In the genomic region with DNA sequence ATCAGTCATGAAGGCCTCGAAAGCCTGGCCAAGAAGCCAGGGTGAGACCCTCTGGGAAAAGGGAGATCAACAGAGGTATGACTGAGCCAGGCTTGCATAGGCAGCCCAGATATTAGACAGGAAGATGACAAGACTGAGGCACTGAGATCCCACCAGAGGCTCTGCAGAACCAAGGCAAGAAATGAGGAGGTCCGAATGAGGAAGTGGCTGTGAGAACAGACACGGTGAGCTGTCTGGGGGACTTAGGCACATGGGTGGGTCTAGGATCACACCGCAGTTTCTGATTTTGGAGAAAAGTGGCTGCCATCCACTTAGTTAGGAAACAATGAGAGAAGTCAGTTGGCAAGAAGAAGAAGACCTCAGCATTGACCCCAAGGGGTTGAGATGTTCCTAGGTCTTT, we compare ENCODE assay signal across 28 cellular contexts. TPM values are rescaled to one million over a fixed set of nuclear protein-coding genes. Genes with fewer than 3 reads are reported as not detected.
"Had no signal": no experiment of that assay in that cellular context is flagged by ENCODE, and none has a peak within 500 bp of the region (broad histone marks: within the 10 kb centered on the region; RNA-seq: fewer than 3 reads in every experiment).

No MANE protein-coding gene starts in this region.

- DNase-seq: activated CD4-positive, alpha-beta memory T cell treated with anti-CD3 and anti-CD28 coated beads, Interleukin-2, amount 10 ng/mL, durations not matched to agents 7 days and 5 days; activated CD4-positive, alpha-beta T cell treated with anti-CD3 and anti-CD28 coated beads, Interleukin-2, amount 10 ng/mL, durations not matched to agents 7 days and 5 days; activated CD4-positive, CD25-positive, alpha-beta regulatory T cell; activated naive CD4-positive, alpha-beta T cell treated with anti-CD3 and anti-CD28 coated beads, Interleukin-2, amount 50 U/mL, for 16 hours; activated naive CD8-positive, alpha-beta T cell treated with anti-CD3 and anti-CD28 coated beads, Interleukin-2, amount 10 ng/mL, durations not matched to agents 7 days and 5 days; activated T-cell treated with anti-CD3 and anti-CD28 coated beads for 4 hours; activated T-cell treated with anti-CD3 and anti-CD28 coated beads, Interleukin-2, amount 50 U/mL, for 48 hours; adrenal gland; anterior cingulate cortex; cerebellar nuclear complex; MG63; NCI-H1092; NCI-H1417 treated with DMSO at 0.1 percent for 48 hours; NCI-H1694; NCI-H2029; NCI-H345; NCI-H510A; NCI-H526 treated with DMSO at 0.1 percent for 48 hours; NCI-H82; Peyer's patch; Right ventricle myocardium superior; SJCRH30; SK-N-SH; T-helper 2 cell; T1000 had no signal

- H3K4me1 Mint-ChIP-seq: activated CD4-positive, alpha-beta memory T cell treated with anti-CD3 and anti-CD28 coated beads, Interleukin-2, amount 10 ng/mL, durations not matched to agents 7 days and 5 days had no signal

- H3K9ac ChIP-seq: SK-N-SH had no signal

- H3K36me3 Mint-ChIP-seq: activated naive CD8-positive, alpha-beta T cell treated with anti-CD3 and anti-CD28 coated beads, Interleukin-2, amount 10 ng/mL, durations not matched to agents 7 days and 5 days had no signal

- H3K4me3 ChIP-seq: adrenal gland, MG63, Peyer's patch, SJCRH30 had no signal

- H3K27ac ChIP-seq: adrenal gland, Peyer's patch, RWPE1, SJCRH30, VCaP had no signal

- H3K27me3 ChIP-seq: adrenal gland, MG63, Peyer's patch, SJCRH30 had no signal

- H3K4me1 ChIP-seq: adrenal gland, Peyer's patch, SJCRH30 had no signal

- H3K27me3 Mint-ChIP-seq: activated CD4-positive, alpha-beta memory T cell treated with anti-CD3 and anti-CD28 coated beads, Interleukin-2, amount 10 ng/mL, durations not matched to agents 7 days and 5 days had no signal

- H3K4me3 Mint-ChIP-seq: activated CD4-positive, alpha-beta memory T cell treated with anti-CD3 and anti-CD28 coated beads, Interleukin-2, amount 10 ng/mL, durations not matched to agents 7 days and 5 days; activated CD4-positive, alpha-beta T cell treated with anti-CD3 and anti-CD28 coated beads, Interleukin-2, amount 10 ng/mL, durations not matched to agents 7 days and 5 days; activated naive CD8-positive, alpha-beta T cell treated with anti-CD3 and anti-CD28 coated beads, Interleukin-2, amount 10 ng/mL, durations not matched to agents 7 days and 5 days had no signal

- H3K9me3 Mint-ChIP-seq: activated CD4-positive, alpha-beta memory T cell treated with anti-CD3 and anti-CD28 coated beads, Interleukin-2, amount 10 ng/mL, durations not matched to agents 7 days and 5 days; activated CD4-positive, alpha-beta T cell treated with anti-CD3 and anti-CD28 coated beads, Interleukin-2, amount 10 ng/mL, durations not matched to agents 7 days and 5 days; activated naive CD8-positive, alpha-beta T cell treated with anti-CD3 and anti-CD28 coated beads, Interleukin-2, amount 10 ng/mL, durations not matched to agents 7 days and 5 days had no signal

- H3K27ac Mint-ChIP-seq: activated CD4-positive, alpha-beta memory T cell treated with anti-CD3 and anti-CD28 coated beads, Interleukin-2, amount 10 ng/mL, durations not matched to agents 7 days and 5 days; activated CD4-positive, alpha-beta T cell treated with anti-CD3 and anti-CD28 coated beads, Interleukin-2, amount 10 ng/mL, durations not matched to agents 7 days and 5 days; activated naive CD8-positive, alpha-beta T cell treated with anti-CD3 and anti-CD28 coated beads, Interleukin-2, amount 10 ng/mL, durations not matched to agents 7 days and 5 days had no signal

- H3K9me3 ChIP-seq: adrenal gland, MG63, Peyer's patch, SJCRH30, SK-N-SH had no signal

- H3K36me3 ChIP-seq: adrenal gland, MG63, Peyer's patch, SJCRH30 had no signal

RNA-seq across cellular contexts. Expression of a gene that starts 31.5 kb away (rescaled TPM):
- total RNA-seq: activated CD4-positive, alpha-beta memory T cell treated with anti-CD3 and anti-CD28 coated beads, Interleukin-2, amount 10 ng/mL, durations not matched to agents 7 days and 5 days; activated CD4-positive, alpha-beta T cell treated with anti-CD3 and anti-CD28 coated beads, Interleukin-2, amount 10 ng/mL, durations not matched to agents 7 days and 5 days; activated CD8-positive, alpha-beta memory T cell treated with anti-CD3 and anti-CD28 coated beads for 36 hours; activated naive CD8-positive, alpha-beta T cell treated with anti-CD3 and anti-CD28 coated beads, Interleukin-2, amount 10 ng/mL, durations not matched to agents 7 days and 5 days; Peyer's patch; SJCRH30 had no signal
- polyA plus RNA-seq: SK-N-SH had no signal
